Comparison of ENCODE assay signal across 8 cellular contexts in genomic region chr5:126338516-126339153, GRCh38.
"Had no signal": no experiment of that assay in that cellular context is flagged by ENCODE, and none has a peak within 500 bp of the region (broad histone marks: within the 10 kb centered on the region; RNA-seq: fewer than 3 reads in every experiment).

No MANE protein-coding gene starts in this region.

- ATAC-seq: activated CD4-positive, CD25-positive, alpha-beta regulatory T cell treated with anti-CD3 and anti-CD28 coated beads, Interleukin-2, amount 50 U/mL, for 24 hours had no signal

- H3K4me3 ChIP-seq: dorsolateral prefrontal cortex, lung, ovary, right atrium auricular region, spleen had no signal

- H3K4me1 ChIP-seq: right atrium auricular region had no signal

- H3K27ac ChIP-seq: dorsolateral prefrontal cortex, ovary, right atrium auricular region, spleen had no signal

- H3K4me3 Mint-ChIP-seq: activated naive CD8-positive, alpha-beta T cell treated with anti-CD3 and anti-CD28 coated beads for 36 hours had no signal

- H3K9me3 ChIP-seq: ovary, right atrium auricular region, spleen had no signal

- H3K27ac Mint-ChIP-seq: activated naive CD8-positive, alpha-beta T cell treated with anti-CD3 and anti-CD28 coated beads for 36 hours had no signal

- H3K36me3 ChIP-seq: ovary, right atrium auricular region, spleen had no signal

- H3K27me3 ChIP-seq: ovary, right atrium auricular region had no signal

- H3K36me3 Mint-ChIP-seq: activated naive CD8-positive, alpha-beta T cell treated with anti-CD3 and anti-CD28 coated beads for 36 hours had no signal

- H3K9me3 Mint-ChIP-seq: activated naive CD8-positive, alpha-beta T cell treated with anti-CD3 and anti-CD28 coated beads for 36 hours had no signal

- H3K4me1 Mint-ChIP-seq: activated naive CD8-positive, alpha-beta T cell treated with anti-CD3 and anti-CD28 coated beads for 36 hours had no signal

- DNase-seq: activated T-cell treated with anti-CD3 and anti-CD28 coated beads, Interleukin-2, amount 50 U/mL, for 1 hour; spleen had no signal
